In the genomic region with DNA sequence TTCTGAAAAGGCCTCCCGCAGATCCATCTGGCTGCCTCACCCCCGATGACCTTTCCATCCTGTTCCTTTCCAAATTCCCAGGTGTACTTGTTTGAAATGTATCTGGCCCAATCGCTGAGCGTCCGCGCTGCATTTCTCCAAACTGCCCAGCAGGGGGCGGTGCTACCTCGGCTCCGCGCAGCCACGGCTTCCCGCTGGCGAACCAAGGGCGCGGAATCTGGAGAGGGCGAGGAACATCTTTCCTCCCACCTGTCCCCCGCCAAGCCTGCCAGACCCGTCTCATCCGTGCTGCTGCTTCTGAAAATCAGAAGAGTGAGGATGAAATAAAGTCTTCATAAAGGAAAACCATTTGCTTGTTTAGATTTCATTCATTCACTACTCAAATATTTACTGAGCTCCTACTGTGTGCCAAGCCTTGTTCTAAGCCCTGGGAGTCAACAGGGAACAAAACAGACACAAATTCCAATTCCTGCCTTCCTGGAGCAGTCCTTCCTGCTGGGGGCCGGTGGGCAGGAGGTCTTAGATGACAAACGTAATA, we compare ENCODE assay signal across 8 cellular contexts. TPM values are rescaled to one million over a fixed set of nuclear protein-coding genes. Genes with fewer than 3 reads are reported as not detected.
DNase-seq lines count a peak whose midpoint lies in the region; ATAC-seq and TF ChIP-seq lines count a peak whose summit lies in the region.

No MANE protein-coding gene starts in this region.

- H3K9me3 ChIP-seq in OCI-LY3 (ENCODE audit: insufficient read depth, low read length), result no peaks in the 10 kb centered on the region
- H3K9me3 ChIP-seq in osteoblast (ENCODE audit: low read depth, low read length), result no peaks in the 10 kb centered on the region

- intact Hi-C loops in activated T-helper 1 cell treated with anti-CD3 and anti-CD28 coated beads, Interleukin-12 subunit alpha, Interleukin-12 subunit beta, Interleukin-2, Interleukin-4 antibody, amounts not matched to agents 30 ng/mL and 10 ng/mL and 1 ng/mL, durations not matched to agents 14 hours and 24 hours and 36 hours (cut with micrococcal nuclease), result loop anchor here (1.0 to 5.0 kb wide), 4 partner anchors 42 to 380 kb away; no protein-coding TSS in a partner anchor

- H3K4me2 ChIP-seq in OCI-LY3 (ENCODE audit: low read length) (peak overlapping the region; percentile 76), osteoblast (ENCODE audit: insufficient read depth, low read length) (no peak overlapping the region)

- H3K4me3 Mint-ChIP-seq in activated T-helper 1 cell treated with anti-CD3 and anti-CD28 coated beads, Interleukin-12 subunit alpha, Interleukin-12 subunit beta, Interleukin-2, Interleukin-4 antibody, amounts not matched to agents 30 ng/mL and 10 ng/mL and 1 ng/mL, durations not matched to agents 14 hours and 24 hours and 36 hours, result no peak overlapping the region
- peak overlapping the region; percentile 40 for H3K4me3 Mint-ChIP-seq in type B pancreatic cell

- H2AFZ ChIP-seq in OCI-LY3 (ENCODE audit: low read depth, low read length) (peak overlapping the region; percentile 99), osteoblast (ENCODE audit: low read length) (no peak overlapping the region)

- CTCF ChIA-PET in BJ (lab: Yijun Ruan, JAX), result interaction anchor here (0.6 to 1.6 kb wide), 10 partner anchors 9 to 1387 kb away, joined by 3 to 6 read pairs (median 3); no protein-coding TSS in a partner anchor

- ATAC-seq in foreskin keratinocyte, result peak; percentile 36
- no peak for ATAC-seq in GM21367 (IDR thresholded peaks at IDR 0.05; ENCODE audit: unreplicated experiment)

- peaks cover 5% of the 10 kb centered on the region for H3K4me1 Mint-ChIP-seq in activated T-helper 1 cell treated with anti-CD3 and anti-CD28 coated beads, Interleukin-12 subunit alpha, Interleukin-12 subunit beta, Interleukin-2, Interleukin-4 antibody, amounts not matched to agents 30 ng/mL and 10 ng/mL and 1 ng/mL, durations not matched to agents 14 hours and 24 hours and 36 hours (ENCODE audit: low read depth)
- peaks cover 8% of the 10 kb centered on the region for H3K4me1 Mint-ChIP-seq in type B pancreatic cell (ENCODE audit: unreplicated experiment)

- H3K9me3 Mint-ChIP-seq in activated T-helper 1 cell treated with anti-CD3 and anti-CD28 coated beads, Interleukin-12 subunit alpha, Interleukin-12 subunit beta, Interleukin-2, Interleukin-4 antibody, amounts not matched to agents 30 ng/mL and 10 ng/mL and 1 ng/mL, durations not matched to agents 14 hours and 24 hours and 36 hours, result no peaks in the 10 kb centered on the region
- peaks cover 6% of the 10 kb centered on the region for H3K9me3 Mint-ChIP-seq in type B pancreatic cell

- TF ChIP-seq CTCF in BJ (IDR thresholded peaks at IDR 0.05; ENCODE audit: insufficient read depth, low read depth, low read length) (peak; percentile 93), HFF-Myc (IDR thresholded peaks at IDR 0.05; ENCODE audit: low read depth, low read length, missing control alignments) (peak; percentile 96), OCI-LY3 (IDR thresholded peaks at IDR 0.05; ENCODE audit: low read depth, low read length) (peak; percentile 94), foreskin keratinocyte (conservative IDR thresholded peaks at IDR 0.05) (peak; percentile 91), osteoblast (IDR thresholded peaks at IDR 0.05; ENCODE audit: extremely low read depth, low read depth, low read length) (peak; percentile 87), type B pancreatic cell (conservative IDR thresholded peaks at IDR 0.05) (peak; percentile 98)

- H3K79me2 ChIP-seq in OCI-LY3 (ENCODE audit: low read length) (no peaks in the 10 kb centered on the region), osteoblast (ENCODE audit: insufficient read depth, low read length) (no peaks in the 10 kb centered on the region)

- H3K4me1 ChIP-seq in OCI-LY3 (ENCODE audit: low read length) (peaks cover 13% of the 10 kb centered on the region), foreskin keratinocyte (peaks cover 7% of the 10 kb centered on the region), osteoblast (ENCODE audit: insufficient read depth, low read length) (peaks cover 3% of the 10 kb centered on the region)

- no peaks in the 10 kb centered on the region for H3K27me3 Mint-ChIP-seq in activated T-helper 1 cell treated with anti-CD3 and anti-CD28 coated beads, Interleukin-12 subunit alpha, Interleukin-12 subunit beta, Interleukin-2, Interleukin-4 antibody, amounts not matched to agents 30 ng/mL and 10 ng/mL and 1 ng/mL, durations not matched to agents 14 hours and 24 hours and 36 hours (ENCODE audit: insufficient read depth)
- H3K27me3 Mint-ChIP-seq in type B pancreatic cell, result peaks cover 16% of the 10 kb centered on the region

- POLR2A ChIA-PET in BJ (lab: Charles Lee), result no interaction called here

- no peak for DNase-seq in BJ (ENCODE audit: low read depth)
- peak; percentile 12 for DNase-seq in HFF-Myc (ENCODE audit: extremely low read depth, low read depth)
- DNase-seq in activated T-helper 1 cell treated with anti-CD3 and anti-CD28 coated beads, Interleukin-12 subunit alpha, Interleukin-12 subunit beta, Interleukin-2, Interleukin-4 antibody, amounts not matched to agents 30 ng/mL and 10 ng/mL and 1 ng/mL, durations not matched to agents 14 hours and 24 hours and 36 hours (ENCODE audit: low spot score), result peak; percentile 17
- DNase-seq in foreskin keratinocyte, result peak in 1 of 2 donors; percentile 18
- peak; percentile 89 for DNase-seq in osteoblast (ENCODE audit: insufficient read length, low spot score, missing footprints)
- DNase-seq in type B pancreatic cell (ENCODE audit: extremely low spot score, unreplicated experiment), result peak; percentile 80

- H3K27ac ChIP-seq in OCI-LY3 (ENCODE audit: low read length), result no peak overlapping the region
- no peak overlapping the region for H3K27ac ChIP-seq in foreskin keratinocyte
- no peak overlapping the region for H3K27ac ChIP-seq in osteoblast (ENCODE audit: low read depth, low read length)

- H3K27me3 ChIP-seq in BJ (ENCODE audit: control insufficient read depth, insufficient read depth, low read length) (peaks cover 5% of the 10 kb centered on the region), OCI-LY3 (ENCODE audit: low read depth, low read length) (no peaks in the 10 kb centered on the region; the same call in 1 of the 2 replicates), foreskin keratinocyte (no peaks in the 10 kb centered on the region), osteoblast (ENCODE audit: insufficient read depth, low read length) (peaks cover 11% of the 10 kb centered on the region)

- no peak overlapping the region for H3K27ac Mint-ChIP-seq in activated T-helper 1 cell treated with anti-CD3 and anti-CD28 coated beads, Interleukin-12 subunit alpha, Interleukin-12 subunit beta, Interleukin-2, Interleukin-4 antibody, amounts not matched to agents 30 ng/mL and 10 ng/mL and 1 ng/mL, durations not matched to agents 14 hours and 24 hours and 36 hours
- peak overlapping the region; percentile 34 for H3K27ac Mint-ChIP-seq in type B pancreatic cell

- H4K20me1 ChIP-seq in OCI-LY3 (ENCODE audit: insufficient read depth, low read length), result no peaks in the 10 kb centered on the region
- no peaks in the 10 kb centered on the region for H4K20me1 ChIP-seq in osteoblast (ENCODE audit: insufficient read depth, low read length)

- H3K36me3 ChIP-seq in BJ (ENCODE audit: control insufficient read depth, insufficient read depth, low read length), result no peaks in the 10 kb centered on the region
- no peaks in the 10 kb centered on the region for H3K36me3 ChIP-seq in OCI-LY3 (replicated peaks; ENCODE audit: low read depth, low read length)
- H3K36me3 ChIP-seq in osteoblast (ENCODE audit: insufficient read depth, low read length), result no peaks in the 10 kb centered on the region

- no peaks in the 10 kb centered on the region for H3K36me3 Mint-ChIP-seq in activated T-helper 1 cell treated with anti-CD3 and anti-CD28 coated beads, Interleukin-12 subunit alpha, Interleukin-12 subunit beta, Interleukin-2, Interleukin-4 antibody, amounts not matched to agents 30 ng/mL and 10 ng/mL and 1 ng/mL, durations not matched to agents 14 hours and 24 hours and 36 hours (ENCODE audit: low read depth)
- H3K36me3 Mint-ChIP-seq in type B pancreatic cell, result no peaks in the 10 kb centered on the region

- H3K4me3 ChIP-seq in BJ (ENCODE audit: low read depth, low read length), result no peak overlapping the region
- H3K4me3 ChIP-seq in HFF-Myc (replicated peaks; ENCODE audit: low read depth, low read length), result no peak overlapping the region
- H3K4me3 ChIP-seq in OCI-LY3 (ENCODE audit: low read length), result peak overlapping the region; percentile 61
- no peak overlapping the region for H3K4me3 ChIP-seq in osteoblast (ENCODE audit: insufficient read depth, low read length)

- 0 out of 2 replicates have a peak overlapping the region, but pooled peaks have one; percentile 16 for H3K9ac ChIP-seq in OCI-LY3 (ENCODE audit: low read length)

RNA-seq across cellular contexts. Expression of gene MYL2, which starts 16.8 kb away (rescaled TPM):
- not detected in 2 replicates for polyA plus RNA-seq in BJ (2011; rRNA removed)
- polyA minus RNA-seq in BJ (2011; rRNA and poly(A)+ RNA removed), result not detected in 2 replicates
- total RNA-seq in activated T-helper 1 cell treated with anti-CD3 and anti-CD28 coated beads, Interleukin-12 subunit alpha, Interleukin-12 subunit beta, Interleukin-2, Interleukin-4 antibody, amounts not matched to agents 30 ng/mL and 10 ng/mL and 1 ng/mL, durations not matched to agents 14 hours and 24 hours and 36 hours, result not detected in 2 replicates
- total RNA-seq in foreskin keratinocyte, result not detected in 2 replicates
- 0.17 and 0.30 TPM in 2 replicates for polyA plus RNA-seq in foreskin keratinocyte
- total RNA-seq in osteoblast, result not detected in 2 replicates
- total RNA-seq in type B pancreatic cell (ENCODE audit: low replicate concordance), result not detected in 2 replicates
